29 cellular contexts compared by ENCODE assay signal in the genomic region with DNA sequence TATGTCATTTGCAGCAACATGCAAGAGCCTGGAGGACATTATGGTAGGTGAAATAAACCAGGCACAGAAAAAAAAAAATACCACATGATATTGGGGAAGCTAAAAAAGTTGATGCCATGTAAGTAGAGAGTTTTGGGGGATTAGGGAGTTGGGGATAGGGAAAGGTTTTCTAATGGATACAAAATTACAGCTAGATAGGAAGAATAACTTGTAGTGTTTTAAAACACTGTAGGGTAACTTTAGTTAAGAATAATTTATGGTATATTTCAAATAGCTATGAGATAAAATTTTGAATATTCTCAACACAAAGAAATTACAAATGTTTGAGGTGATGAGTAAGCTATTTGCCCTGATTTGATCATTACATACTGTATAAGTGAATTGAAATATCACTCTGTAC.
"Had no signal": no experiment of that assay in that cellular context is flagged by ENCODE, and none has a peak within 500 bp of the region (broad histone marks: within the 10 kb centered on the region; RNA-seq: fewer than 3 reads in every experiment).

No MANE protein-coding gene starts in this region.

- H3K4me1 Mint-ChIP-seq: stimulated activated effector memory CD8-positive, alpha-beta T cell treated with anti-CD3 and anti-CD28 coated beads, Interleukin-12 subunit alpha, Interleukin-12 subunit beta, amount 100 ng/mL, for 72 hours; stimulated activated memory B cell treated with anti-CD40 and anti-IgM and Interleukin-4, amounts not matched to agents 10 μg/mL and 1 μg/mL and 100 μg/mL, for 72 hours; stimulated activated naive B cell treated with anti-CD40 and anti-IgM and Interleukin-4, amounts not matched to agents 10 μg/mL and 1 μg/mL and 100 μg/mL, for 72 hours; stimulated activated naive CD8-positive, alpha-beta T cell treated with anti-CD3 and anti-CD28 coated beads, Interleukin-15, amount 100 ng/mL, for 72 hours had no signal

- H3K4me1 ChIP-seq: stomach, suprapubic skin, testis, thyroid gland, tibial artery, tibial nerve, transverse colon, upper lobe of left lung, upper lobe of right lung, uterus, vagina had no signal

- H3K4me3 ChIP-seq: stomach, suprapubic skin, testis, thoracic aorta, thyroid gland, tibial artery, tibial nerve, transverse colon, upper lobe of left lung, upper lobe of right lung, uterus, vagina had no signal

- H3K9me3 ChIP-seq: stomach, suprapubic skin, testis, thoracic aorta, thyroid gland, tibial artery, tibial nerve, transverse colon, upper lobe of left lung, upper lobe of right lung, uterus, vagina had no signal

- FAIRE-seq: urothelium cell line had no signal

- H3K36me3 Mint-ChIP-seq: stimulated activated effector memory CD8-positive, alpha-beta T cell treated with anti-CD3 and anti-CD28 coated beads, Interleukin-12 subunit alpha, Interleukin-12 subunit beta, amount 100 ng/mL, for 72 hours; stimulated activated memory B cell treated with anti-CD40 and anti-IgM and Interleukin-4, amounts not matched to agents 10 μg/mL and 1 μg/mL and 100 μg/mL, for 72 hours; stimulated activated naive B cell treated with anti-CD40 and anti-IgM and Interleukin-4, amounts not matched to agents 10 μg/mL and 1 μg/mL and 100 μg/mL, for 72 hours; type B pancreatic cell had no signal

- ATAC-seq: stimulated activated effector memory CD8-positive, alpha-beta T cell treated with anti-CD3 and anti-CD28 coated beads, Interleukin-12 subunit alpha, Interleukin-12 subunit beta, amount 100 ng/mL, for 72 hours; stimulated activated memory B cell treated with anti-CD40 and anti-IgM and Interleukin-4, amounts not matched to agents 10 μg/mL and 1 μg/mL and 100 μg/mL, for 72 hours; stimulated activated naive B cell treated with anti-CD40 and anti-IgM and Interleukin-4, amounts not matched to agents 10 μg/mL and 1 μg/mL and 100 μg/mL, for 72 hours; stimulated activated naive CD8-positive, alpha-beta T cell treated with anti-CD3 and anti-CD28 coated beads, Interleukin-15, amount 100 ng/mL, for 72 hours; stimulated activated naive CD8-positive, alpha-beta T cell treated with anti-CD3 and anti-CD28 coated beads, Interleukin-15, Interleukin-2, amounts not matched to agents 100 U/mL and 50 U/mL, for 24 hours; upper lobe of right lung had no signal

- H3K27ac Mint-ChIP-seq: stimulated activated effector memory CD8-positive, alpha-beta T cell treated with anti-CD3 and anti-CD28 coated beads, Interleukin-12 subunit alpha, Interleukin-12 subunit beta, amount 100 ng/mL, for 72 hours; stimulated activated memory B cell treated with anti-CD40 and anti-IgM and Interleukin-4, amounts not matched to agents 10 μg/mL and 1 μg/mL and 100 μg/mL, for 72 hours; stimulated activated naive B cell treated with anti-CD40 and anti-IgM and Interleukin-4, amounts not matched to agents 10 μg/mL and 1 μg/mL and 100 μg/mL, for 72 hours; stimulated activated naive CD8-positive, alpha-beta T cell treated with anti-CD3 and anti-CD28 coated beads, Interleukin-15, amount 100 ng/mL, for 72 hours; stimulated activated naive CD8-positive, alpha-beta T cell treated with anti-CD3 and anti-CD28 coated beads, Interleukin-15, Interleukin-2, amounts not matched to agents 100 ng/mL and 50 ng/mL, for 24 hours; type B pancreatic cell had no signal

- H3K27me3 ChIP-seq: stomach, suprapubic skin, testis, thyroid gland, tibial artery, tibial nerve, transverse colon, upper lobe of left lung, upper lobe of right lung, uterus, vagina had no signal

- H3K4me3 Mint-ChIP-seq: stimulated activated effector memory CD8-positive, alpha-beta T cell treated with anti-CD3 and anti-CD28 coated beads, Interleukin-12 subunit alpha, Interleukin-12 subunit beta, amount 100 ng/mL, for 72 hours; stimulated activated memory B cell treated with anti-CD40 and anti-IgM and Interleukin-4, amounts not matched to agents 10 μg/mL and 1 μg/mL and 100 μg/mL, for 72 hours; stimulated activated naive B cell treated with anti-CD40 and anti-IgM and Interleukin-4, amounts not matched to agents 10 μg/mL and 1 μg/mL and 100 μg/mL, for 72 hours; stimulated activated naive CD8-positive, alpha-beta T cell treated with anti-CD3 and anti-CD28 coated beads, Interleukin-15, amount 100 ng/mL, for 72 hours; stimulated activated naive CD8-positive, alpha-beta T cell treated with anti-CD3 and anti-CD28 coated beads, Interleukin-15, Interleukin-2, amounts not matched to agents 100 ng/mL and 50 ng/mL, for 24 hours; type B pancreatic cell had no signal

- H3K36me3 ChIP-seq: stomach, suprapubic skin, thoracic aorta, thyroid gland, tibial artery, tibial nerve, transverse colon, upper lobe of left lung, upper lobe of right lung, uterus, vagina had no signal

- DNase-seq: stimulated activated CD4-positive, alpha-beta T cell treated with anti-CD3 and anti-CD28 coated beads, Interleukin-2, amount 100 ng/mL, for 48 hours; stimulated activated CD4-positive, alpha-beta T cell treated with anti-CD3 and anti-CD28 coated beads, Interleukin-4, amount 100 ng/mL, for 1 hour; stimulated activated CD4-positive, alpha-beta T cell treated with anti-CD3 and anti-CD28 coated beads, Interleukin-4, amount 100 ng/mL, for 24 hours; stimulated activated CD4-positive, alpha-beta T cell treated with anti-CD3 and anti-CD28 coated beads, Interleukin-4, amount 100 ng/mL, for 4 hours; stimulated activated CD8-positive, alpha-beta memory T cell treated with anti-CD3 and anti-CD28 coated beads, Interleukin-4, amount 100 ng/mL, for 48 hours; stimulated activated naive B cell treated with anti-CD40 and anti-IgM and Interleukin-4, amounts not matched to agents 10 μg/mL and 1 μg/mL and 100 μg/mL, for 72 hours; stimulated activated naive CD4-positive, alpha-beta T cell; stimulated activated naive CD4-positive, alpha-beta T cell treated with Interleukin-2 at 50 U/mL for 16 hours; stimulated activated naive CD8-positive, alpha-beta T cell treated with anti-CD3 and anti-CD28 coated beads, Interleukin-15, amount 100 ng/mL, for 72 hours; stimulated activated naive CD8-positive, alpha-beta T cell treated with anti-CD3 and anti-CD28 coated beads, Interleukin-15, Interleukin-2, amounts not matched to agents 100 U/mL and 50 U/mL, for 24 hours; stomach; substantia nigra; testis; thyroid gland; tibial artery; transverse colon; trophoblast cell; upper lobe of left lung; upper lobe of right lung; uterus had no signal

- H3K27me3 Mint-ChIP-seq: stimulated activated memory B cell treated with anti-CD40 and anti-IgM and Interleukin-4, amounts not matched to agents 10 μg/mL and 1 μg/mL and 100 μg/mL, for 72 hours; stimulated activated naive B cell treated with anti-CD40 and anti-IgM and Interleukin-4, amounts not matched to agents 10 μg/mL and 1 μg/mL and 100 μg/mL, for 72 hours; stimulated activated naive CD8-positive, alpha-beta T cell treated with anti-CD3 and anti-CD28 coated beads, Interleukin-15, amount 100 ng/mL, for 72 hours; stimulated activated naive CD8-positive, alpha-beta T cell treated with anti-CD3 and anti-CD28 coated beads, Interleukin-15, Interleukin-2, amounts not matched to agents 100 ng/mL and 50 ng/mL, for 24 hours; type B pancreatic cell had no signal

- H3K27ac ChIP-seq: stomach, suprapubic skin, testis, thoracic aorta, thyroid gland, tibial artery, tibial nerve, transverse colon, upper lobe of left lung, upper lobe of right lung, uterus, vagina had no signal
